Comparison of ENCODE assay signal across 8 cellular contexts in genomic region chr20:45771182-45771759, GRCh38. TPM values are rescaled to one million over a fixed set of nuclear protein-coding genes. Genes with fewer than 3 reads are reported as not detected.
DNase-seq lines count a peak whose midpoint lies in the region; ATAC-seq and TF ChIP-seq lines count a peak whose summit lies in the region.

No MANE protein-coding gene starts in this region.

- H3K56ac ChIP-seq in mesendoderm (ENCODE audit: low read length): peak overlapping the region; percentile 75

- H3K27ac ChIP-seq in CD4-positive, alpha-beta T cell (ENCODE audit: low read depth, low read length): no peak overlapping the region
- no peak overlapping the region for H3K27ac ChIP-seq in mesendoderm (ENCODE audit: low read depth, low read length)

- H3K36me3 ChIP-seq in mesendoderm (ENCODE audit: control insufficient read depth, insufficient read depth, low read length): no peaks in the 10 kb centered on the region

- POLR2A ChIA-PET in CD4-positive, alpha-beta T cell (lab: Charles Lee): interaction anchor here (1.1 to 1.2 kb wide), 2 partner anchors 397 to 453 kb away, joined by 3 read pairs; no protein-coding TSS in a partner anchor
- POLR2A ChIA-PET in activated CD4-positive, alpha-beta memory T cell treated with anti-CD3 and anti-CD28 coated beads, Interleukin-2, amount 10 ng/mL, durations not matched to agents 7 days and 5 days (lab: Charles Lee): interaction anchor here (0.9 to 1.3 kb wide), 6 partner anchors 12 to 452 kb away, joined by 3 to 4 read pairs (median 3); partner anchors contain the start of genes SYS1 and ZNF335

- peaks cover 12% of the 10 kb centered on the region for H3K27me3 ChIP-seq in CD4-positive, alpha-beta T cell (ENCODE audit: control insufficient read depth, insufficient read depth, low read length)
- no peaks in the 10 kb centered on the region for H3K27me3 ChIP-seq in mesendoderm (ENCODE audit: insufficient read depth, low read length, poor library complexity)

- H3K4ac ChIP-seq in mesendoderm (ENCODE audit: low read depth, low read length): peak overlapping the region; percentile 95

- peak overlapping the region; percentile 70 for H4K8ac ChIP-seq in mesendoderm (ENCODE audit: low read depth, low read length)

- H3K4me3 ChIP-seq in mesendoderm (ENCODE audit: low read length): no peak overlapping the region

- peak; percentile 92 for ATAC-seq in CD4-positive, alpha-beta T cell (ENCODE audit: poor library complexity)
- peak; percentile 85 for ATAC-seq in effector memory CD8-positive, alpha-beta T cell (replicated peaks)
- no peak for ATAC-seq in HG03457 (IDR thresholded peaks at IDR 0.05; ENCODE audit: unreplicated experiment)

- no peaks in the 10 kb centered on the region for H3K79me1 ChIP-seq in mesendoderm (ENCODE audit: low read length)

- peaks cover 5% of the 10 kb centered on the region for H3K4me1 Mint-ChIP-seq in CD4-positive, alpha-beta T cell (ENCODE audit: low read depth)
- peaks cover 5% of the 10 kb centered on the region for H3K4me1 Mint-ChIP-seq in activated CD4-positive, alpha-beta memory T cell treated with anti-CD3 and anti-CD28 coated beads, Interleukin-2, amount 10 ng/mL, durations not matched to agents 7 days and 5 days
- no peaks in the 10 kb centered on the region for H3K4me1 Mint-ChIP-seq in effector memory CD8-positive, alpha-beta T cell (ENCODE audit: low read depth in 2 of 2)

- intact Hi-C loops in CD4-positive, alpha-beta T cell (cut with DNase I, micrococcal nuclease): loop anchor here (1.0 to 5.0 kb wide), 7 partner anchors 178 to 674 kb away; partner anchors contain the start of gene SYS1 (in 1 of the 2)

- TF ChIP-seq CTCF in CD4-positive, alpha-beta T cell (IDR thresholded peaks at IDR 0.05): peak; percentile 91

- WGBS in mesendoderm (ENCODE audit: extremely low coverage, insufficient coverage, low lambda C conversion rate): no CpG with 5 or more reads among the region's 5 CpGs

- H2AK5ac ChIP-seq in mesendoderm (ENCODE audit: low read length): peak overlapping the region; percentile 6

- H2BK15ac ChIP-seq in mesendoderm (replicated peaks; ENCODE audit: low read depth): no peak overlapping the region

- peak; percentile 58 to 82 (median 72) for DNase-seq in CD4-positive, alpha-beta T cell
- DNase-seq in HK-2 (ENCODE audit: unreplicated experiment): peak; percentile 89
- DNase-seq in NCI-H82 (lab: John Stamatoyannopoulos, UW): peak; percentile 93
- DNase-seq in activated CD4-positive, alpha-beta memory T cell treated with anti-CD3 and anti-CD28 coated beads, Interleukin-2, amount 10 ng/mL, durations not matched to agents 7 days and 5 days: peak; percentile 85
- DNase-seq in effector memory CD8-positive, alpha-beta T cell: peak; percentile 76 to 80 (median 77)
- peak; percentile 94 for DNase-seq in mesendoderm
- peak; percentile 51 for DNase-seq in stimulated activated CD8-positive, alpha-beta memory T cell treated with anti-CD3 and anti-CD28 coated beads, Interleukin-12 subunit alpha, Interleukin-12 subunit beta, amount 100 ng/mL, for 4 hours (ENCODE audit: low read depth)

- H3K27ac Mint-ChIP-seq in CD4-positive, alpha-beta T cell: no peak overlapping the region
- no peak overlapping the region for H3K27ac Mint-ChIP-seq in activated CD4-positive, alpha-beta memory T cell treated with anti-CD3 and anti-CD28 coated beads, Interleukin-2, amount 10 ng/mL, durations not matched to agents 7 days and 5 days
- H3K27ac Mint-ChIP-seq in effector memory CD8-positive, alpha-beta T cell: no peak overlapping the region

- H3K27me3 Mint-ChIP-seq in CD4-positive, alpha-beta T cell: peaks cover 18% of the 10 kb centered on the region
- H3K27me3 Mint-ChIP-seq in activated CD4-positive, alpha-beta memory T cell treated with anti-CD3 and anti-CD28 coated beads, Interleukin-2, amount 10 ng/mL, durations not matched to agents 7 days and 5 days: peaks cover 24% of the 10 kb centered on the region
- peaks cover 22 to 27% of the 10 kb centered on the region in 2 donors for H3K27me3 Mint-ChIP-seq in effector memory CD8-positive, alpha-beta T cell

- peak overlapping the region; percentile 33 for H2BK120ac ChIP-seq in mesendoderm (ENCODE audit: low read depth, low read length)

- H2BK5ac ChIP-seq in mesendoderm (ENCODE audit: low read length): peak overlapping the region; percentile 49

- H3K4me2 ChIP-seq in mesendoderm (ENCODE audit: low read length): no peak overlapping the region

- no peaks in the 10 kb centered on the region for H3K36me3 Mint-ChIP-seq in CD4-positive, alpha-beta T cell (ENCODE audit: low read depth)
- no peaks in the 10 kb centered on the region for H3K36me3 Mint-ChIP-seq in activated CD4-positive, alpha-beta memory T cell treated with anti-CD3 and anti-CD28 coated beads, Interleukin-2, amount 10 ng/mL, durations not matched to agents 7 days and 5 days (ENCODE audit: low read depth)
- no peaks in the 10 kb centered on the region for H3K36me3 Mint-ChIP-seq in effector memory CD8-positive, alpha-beta T cell (ENCODE audit: insufficient read depth)

- no peaks in the 10 kb centered on the region for H3K79me2 ChIP-seq in mesendoderm (ENCODE audit: control insufficient read depth, insufficient read depth, low read length)

- no peaks in the 10 kb centered on the region for H3K9me3 Mint-ChIP-seq in CD4-positive, alpha-beta T cell
- no peaks in the 10 kb centered on the region for H3K9me3 Mint-ChIP-seq in activated CD4-positive, alpha-beta memory T cell treated with anti-CD3 and anti-CD28 coated beads, Interleukin-2, amount 10 ng/mL, durations not matched to agents 7 days and 5 days
- no peaks in the 10 kb centered on the region for H3K9me3 Mint-ChIP-seq in effector memory CD8-positive, alpha-beta T cell

- no peaks in the 10 kb centered on the region for H3K9me3 ChIP-seq in CD4-positive, alpha-beta T cell (ENCODE audit: control insufficient read depth, low read length)

- no peak overlapping the region for H3K4me3 Mint-ChIP-seq in CD4-positive, alpha-beta T cell
- no peak overlapping the region for H3K4me3 Mint-ChIP-seq in activated CD4-positive, alpha-beta memory T cell treated with anti-CD3 and anti-CD28 coated beads, Interleukin-2, amount 10 ng/mL, durations not matched to agents 7 days and 5 days
- H3K4me3 Mint-ChIP-seq in effector memory CD8-positive, alpha-beta T cell: no peak overlapping the region

- CTCF ChIA-PET in CD4-positive, alpha-beta T cell (lab: Charles Lee): interaction anchor here (0.6 to 2.8 kb wide), 18 partner anchors 20 to 759 kb away, joined by 3 to 20 read pairs (median 4); partner anchors contain the start of gene SYS1
- CTCF ChIA-PET in activated CD4-positive, alpha-beta memory T cell treated with anti-CD3 and anti-CD28 coated beads, Interleukin-2, amount 10 ng/mL, durations not matched to agents 7 days and 5 days (lab: Charles Lee): interaction anchor here (0.6 to 2.8 kb wide), 55 partner anchors 9 to 760 kb away, joined by 3 to 34 read pairs (median 5); partner anchors contain the start of genes DNTTIP1, RBPJL, SYS1 and WFDC10A

- H3K9ac ChIP-seq in mesendoderm (ENCODE audit: low read length): peak overlapping the region; percentile 27

- H3K18ac ChIP-seq in mesendoderm (ENCODE audit: low read length): peak overlapping the region; percentile 12

- H4K5ac ChIP-seq in mesendoderm (ENCODE audit: low read length): no peak overlapping the region

- H3K4me1 ChIP-seq in mesendoderm (ENCODE audit: control insufficient read depth, low read depth, low read length): peaks cover under 1% of the 10 kb centered on the region

- no peak overlapping the region for H3K23ac ChIP-seq in mesendoderm (ENCODE audit: low read length)

RNA-seq across cellular contexts. Expression of gene WFDC3, which starts 20.4 kb away (rescaled TPM):
- not detected for total RNA-seq in CD4-positive, alpha-beta T cell
- total RNA-seq in activated CD4-positive, alpha-beta memory T cell treated with anti-CD3 and anti-CD28 coated beads, Interleukin-2, amount 10 ng/mL, durations not matched to agents 7 days and 5 days: not detected
- polyA plus RNA-seq in mesendoderm (2013, experiment 1 of 2): 0.27 TPM
- polyA plus RNA-seq in mesendoderm (2013, experiment 2 of 2): 0.29 TPM

RNA-seq across cellular contexts. Expression of gene DNTTIP1, which starts 20.5 kb away (rescaled TPM):
- 10 to 100 TPM in 1 of 2 experiments, 1 to 10 TPM in 1; 9.3 to 10.4 TPM for total RNA-seq in CD4-positive, alpha-beta T cell
- total RNA-seq in activated CD4-positive, alpha-beta memory T cell treated with anti-CD3 and anti-CD28 coated beads, Interleukin-2, amount 10 ng/mL, durations not matched to agents 7 days and 5 days: 10 to 100 TPM; 29.0 to 34.7 TPM
- 55.5 TPM for polyA plus RNA-seq in mesendoderm (2013, experiment 1 of 2)
- 56.2 TPM for polyA plus RNA-seq in mesendoderm (2013, experiment 2 of 2)

RNA-seq across cellular contexts. Expression of gene UBE2C, which starts 41.2 kb away (rescaled TPM):
- total RNA-seq in CD4-positive, alpha-beta T cell: under 1 TPM; 0.52 to 0.64 TPM
- total RNA-seq in activated CD4-positive, alpha-beta memory T cell treated with anti-CD3 and anti-CD28 coated beads, Interleukin-2, amount 10 ng/mL, durations not matched to agents 7 days and 5 days: 100 to 1,000 TPM; 170 to 184 TPM
- 442 TPM for polyA plus RNA-seq in mesendoderm (2013, experiment 1 of 2)
- 450 TPM for polyA plus RNA-seq in mesendoderm (2013, experiment 2 of 2)

RNA-seq across cellular contexts. Expression of gene SPINT4, which starts 49.1 kb away (rescaled TPM):
- not detected for total RNA-seq in CD4-positive, alpha-beta T cell
- not detected for total RNA-seq in activated CD4-positive, alpha-beta memory T cell treated with anti-CD3 and anti-CD28 coated beads, Interleukin-2, amount 10 ng/mL, durations not matched to agents 7 days and 5 days
- polyA plus RNA-seq in mesendoderm (2013, experiment 1 of 2): not detected
- not detected for polyA plus RNA-seq in mesendoderm (2013, experiment 2 of 2)

RNA-seq across cellular contexts. Expression of gene TNNC2, which starts 55.8 kb away (rescaled TPM):
- total RNA-seq in CD4-positive, alpha-beta T cell: 1 to 10 TPM; 1.2 to 1.5 TPM
- total RNA-seq in activated CD4-positive, alpha-beta memory T cell treated with anti-CD3 and anti-CD28 coated beads, Interleukin-2, amount 10 ng/mL, durations not matched to agents 7 days and 5 days: not detected
- polyA plus RNA-seq in mesendoderm (2013, experiment 1 of 2): 2.9 TPM
- 3.8 TPM for polyA plus RNA-seq in mesendoderm (2013, experiment 2 of 2)

Comparison
In these comparisons a context has a peak if more than half of its experiments do, and no peak if none do; other contexts are left out.
1. RNA of gene UBE2C, which starts 41.2 kb away (total RNA-seq): 170 to 184 TPM in activated CD4-positive, alpha-beta memory T cell treated with anti-CD3 and anti-CD28 coated beads, Interleukin-2, amount 10 ng/mL, durations not matched to agents 7 days and 5 days; 0.52 to 0.64 TPM in CD4-positive, alpha-beta T cell; every median in the first group is over 100 times any median in the second.
2. Peak in every context shown above with its lines, with median percentiles within 50 percentile points of each other: DNase-seq.